Comparison of ENCODE assay signal across 21 cellular contexts in the genomic region with DNA sequence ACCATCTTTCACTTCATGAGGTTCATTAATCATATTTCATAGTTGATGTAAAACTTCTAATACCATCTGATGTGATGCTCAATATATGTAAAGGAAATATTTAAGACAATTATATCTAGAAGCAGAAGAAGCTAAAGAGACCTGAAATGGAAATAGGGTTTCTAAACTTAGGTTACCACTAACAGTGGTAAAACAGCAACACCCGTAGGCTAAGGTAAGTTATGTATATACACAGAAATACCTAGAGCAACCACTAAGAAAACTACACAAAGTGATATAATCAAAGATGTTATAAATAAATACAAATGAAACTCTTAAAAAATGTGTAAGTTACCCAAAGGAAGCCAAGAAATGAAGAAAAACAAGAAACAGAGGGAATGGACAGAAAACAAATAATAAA.
"Had no signal": no experiment of that assay in that cellular context is flagged by ENCODE, and none has a peak within 500 bp of the region (broad histone marks: within the 10 kb centered on the region; RNA-seq: fewer than 3 reads in every experiment).

No MANE protein-coding gene starts in this region.

- H3K4me1 Mint-ChIP-seq: activated CD4-positive, alpha-beta memory T cell treated with anti-CD3 and anti-CD28 coated beads, Interleukin-2, amount 10 ng/mL, durations not matched to agents 7 days and 5 days; activated CD8-positive, alpha-beta memory T cell treated with anti-CD3 and anti-CD28 coated beads, Interleukin-2, amount 10 ng/mL, durations not matched to agents 7 days and 5 days; activated T-helper 17 cell treated with anti-CD3 and anti-CD28 coated beads, Interleukin-2, amount 50 U/mL, for 72 hours; nephron progenitor cell had no signal

- H3K27me3 Mint-ChIP-seq: activated B cell treated with CpG ODN at 0.5 μM for 24 hours; activated CD4-positive, alpha-beta memory T cell treated with anti-CD3 and anti-CD28 coated beads, Interleukin-2, amount 10 ng/mL, durations not matched to agents 7 days and 5 days; activated CD8-positive, alpha-beta memory T cell treated with anti-CD3 and anti-CD28 coated beads, Interleukin-2, amount 10 ng/mL, durations not matched to agents 7 days and 5 days; activated naive CD8-positive, alpha-beta T cell treated with anti-CD3 and anti-CD28 coated beads, Interleukin-2, amount 50 U/mL, for 24 hours; activated T-helper 17 cell treated with anti-CD3 and anti-CD28 coated beads, Interleukin-2, amount 50 U/mL, for 72 hours had no signal

- H3K36me3 ChIP-seq: gastroesophageal sphincter, heart left ventricle, left lung, sigmoid colon, tibial nerve had no signal

- ATAC-seq: activated CD8-positive, alpha-beta memory T cell treated with anti-CD3 and anti-CD28 coated beads, Interleukin-2, amount 10 ng/mL, durations not matched to agents 7 days and 5 days; activated naive CD8-positive, alpha-beta T cell treated with anti-CD3 and anti-CD28 coated beads, Interleukin-2, amount 50 U/mL, for 24 hours; activated T-helper 17 cell treated with anti-CD3 and anti-CD28 coated beads, Interleukin-2, amount 50 U/mL, for 72 hours; esophagus mucosa; gastroesophageal sphincter; heart left ventricle; left lung had no signal

- DNase-seq: activated B cell treated with CpG ODN at 0.5 μM for 24 hours; activated CD4-positive, alpha-beta memory T cell treated with anti-CD3 and anti-CD28 coated beads, Interleukin-2, amount 10 ng/mL, durations not matched to agents 7 days and 5 days; activated CD4-positive, alpha-beta T cell treated with anti-CD3 and anti-CD28 coated beads for 4 hours; activated CD8-positive, alpha-beta memory T cell treated with anti-CD3 and anti-CD28 coated beads, Interleukin-2, amount 10 ng/mL, durations not matched to agents 7 days and 5 days; activated naive CD4-positive, alpha-beta T cell treated with Interleukin-2 at 50 U/mL for 16 hours; activated naive CD8-positive, alpha-beta T cell treated with anti-CD3 and anti-CD28 coated beads, Interleukin-2, amount 50 U/mL, for 24 hours; activated T-cell treated with anti-CD3 and anti-CD28 coated beads, Interleukin-2, amount 50 U/mL, for 1 hour; anterior cingulate cortex; cortex of kidney; heart left ventricle; left lung; nephron progenitor cell; nucleus accumbens; posterior cingulate gyrus; sigmoid colon; stimulated activated naive CD4-positive, alpha-beta T cell treated with Interleukin-2 at 50 U/mL for 16 hours; substantia nigra had no signal

- H3K4me1 ChIP-seq: gastroesophageal sphincter, heart left ventricle, left lung, sigmoid colon had no signal

- H3K27ac ChIP-seq: gastroesophageal sphincter, heart left ventricle, left lung, sigmoid colon, tibial nerve had no signal

- H3K9me3 ChIP-seq: gastroesophageal sphincter, heart left ventricle, left lung, sigmoid colon, tibial nerve had no signal

- H3K4me3 ChIP-seq: gastroesophageal sphincter, heart left ventricle, left lung, sigmoid colon, tibial nerve had no signal

- H3K27me3 ChIP-seq: gastroesophageal sphincter, heart left ventricle, left lung, sigmoid colon, tibial nerve had no signal

- H3K27ac Mint-ChIP-seq: activated B cell treated with CpG ODN at 0.5 μM for 24 hours; activated CD4-positive, alpha-beta memory T cell treated with anti-CD3 and anti-CD28 coated beads, Interleukin-2, amount 10 ng/mL, durations not matched to agents 7 days and 5 days; activated CD8-positive, alpha-beta memory T cell treated with anti-CD3 and anti-CD28 coated beads, Interleukin-2, amount 10 ng/mL, durations not matched to agents 7 days and 5 days; activated naive CD8-positive, alpha-beta T cell treated with anti-CD3 and anti-CD28 coated beads, Interleukin-2, amount 50 U/mL, for 24 hours; activated T-helper 17 cell treated with anti-CD3 and anti-CD28 coated beads, Interleukin-2, amount 50 U/mL, for 72 hours; nephron progenitor cell had no signal

- H3K4me3 Mint-ChIP-seq: activated B cell treated with CpG ODN at 0.5 μM for 24 hours; activated CD4-positive, alpha-beta memory T cell treated with anti-CD3 and anti-CD28 coated beads, Interleukin-2, amount 10 ng/mL, durations not matched to agents 7 days and 5 days; activated CD8-positive, alpha-beta memory T cell treated with anti-CD3 and anti-CD28 coated beads, Interleukin-2, amount 10 ng/mL, durations not matched to agents 7 days and 5 days; activated naive CD8-positive, alpha-beta T cell treated with anti-CD3 and anti-CD28 coated beads, Interleukin-2, amount 50 U/mL, for 24 hours; activated T-helper 17 cell treated with anti-CD3 and anti-CD28 coated beads, Interleukin-2, amount 50 U/mL, for 72 hours; nephron progenitor cell had no signal

- H3K36me3 Mint-ChIP-seq: activated CD8-positive, alpha-beta memory T cell treated with anti-CD3 and anti-CD28 coated beads, Interleukin-2, amount 10 ng/mL, durations not matched to agents 7 days and 5 days had no signal

- H3K9me3 Mint-ChIP-seq: activated B cell treated with CpG ODN at 0.5 μM for 24 hours; activated CD4-positive, alpha-beta memory T cell treated with anti-CD3 and anti-CD28 coated beads, Interleukin-2, amount 10 ng/mL, durations not matched to agents 7 days and 5 days; activated naive CD8-positive, alpha-beta T cell treated with anti-CD3 and anti-CD28 coated beads, Interleukin-2, amount 50 U/mL, for 24 hours; activated T-helper 17 cell treated with anti-CD3 and anti-CD28 coated beads, Interleukin-2, amount 50 U/mL, for 72 hours; nephron progenitor cell had no signal
